Comparison of ENCODE assay signal across 8 cellular contexts in the genomic region with DNA sequence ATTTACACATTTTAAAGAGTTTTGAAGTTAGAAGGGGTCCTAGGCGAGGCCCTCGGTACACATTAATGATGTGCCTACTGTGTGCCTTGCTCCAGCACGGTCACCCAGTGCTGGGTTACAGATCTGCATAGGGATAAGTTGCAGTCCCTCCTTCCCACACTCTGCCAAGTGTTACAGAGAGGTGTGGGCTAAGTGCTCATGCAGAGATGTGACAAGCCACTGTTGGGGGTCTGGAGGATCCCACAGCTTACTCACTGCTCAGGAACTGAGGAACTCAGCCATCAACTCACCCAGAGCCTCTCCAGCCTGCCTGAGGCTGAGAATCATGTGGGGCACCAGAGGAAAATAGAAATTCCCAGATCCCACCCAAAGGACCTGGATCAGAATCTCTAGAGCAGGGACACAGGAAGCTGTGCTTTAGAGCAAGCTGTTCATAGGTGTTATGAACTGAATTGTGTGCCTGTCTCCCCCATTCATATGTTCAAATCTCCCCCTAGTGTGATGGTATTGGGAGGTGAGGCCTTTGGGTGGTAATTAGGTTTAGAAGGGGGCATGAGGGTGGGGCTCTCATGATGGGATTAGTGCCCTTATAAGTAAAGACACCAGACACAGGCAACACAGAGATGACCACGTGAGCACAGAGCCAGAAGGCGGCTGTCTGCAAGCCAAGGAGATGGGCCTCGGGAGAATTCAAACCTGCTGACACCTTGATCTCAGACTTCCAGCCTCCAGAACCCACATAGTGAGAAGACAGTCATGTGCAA.
DNase-seq lines count a peak whose midpoint lies in the region; ATAC-seq and TF ChIP-seq lines count a peak whose summit lies in the region.

No MANE protein-coding gene starts in this region.

- H3K9me3 ChIP-seq in colonic mucosa: no peaks in the 10 kb centered on the region

- H3K27me3 ChIP-seq in colonic mucosa (no peaks in the 10 kb centered on the region), foreskin keratinocyte (peaks cover 9% of the 10 kb centered on the region)

- intact Hi-C loops in colonic mucosa (cut with DNase I): no loop called here

- ATAC-seq in GM19351 (IDR thresholded peaks at IDR 0.05; ENCODE audit: unreplicated experiment) (peak; percentile 30), HG03103 (IDR thresholded peaks at IDR 0.05; ENCODE audit: low read depth, unreplicated experiment) (peak; percentile 24), T-cell (replicated peaks in 1 of 4) (no peak), foreskin keratinocyte (no peak)
- ATAC-seq in stimulated activated memory B cell treated with anti-CD40 and anti-IgM and Interleukin-4, amounts not matched to agents 10 μg/mL and 1 μg/mL and 100 μg/mL, for 72 hours: no peak

- TF ChIP-seq CTCF in colonic mucosa (IDR thresholded peaks at IDR 0.05) (no peak), foreskin keratinocyte (conservative IDR thresholded peaks at IDR 0.05) (no peak)

- no peaks in the 10 kb centered on the region for H3K27me3 Mint-ChIP-seq in stimulated activated memory B cell treated with anti-CD40 and anti-IgM and Interleukin-4, amounts not matched to agents 10 μg/mL and 1 μg/mL and 100 μg/mL, for 72 hours
- H3K27me3 Mint-ChIP-seq in T-cell: peaks cover 0 to 9% of the 10 kb centered on the region in 2 donors

- H3K4me3 ChIP-seq in colonic mucosa: peak overlapping the region; percentile 4

- H3K27ac ChIP-seq in colonic mucosa (peak overlapping the region; percentile 39), foreskin keratinocyte (no peak overlapping the region)

- H3K36me3 ChIP-seq in colonic mucosa: no peaks in the 10 kb centered on the region

- H3K4me3 Mint-ChIP-seq in stimulated activated memory B cell treated with anti-CD40 and anti-IgM and Interleukin-4, amounts not matched to agents 10 μg/mL and 1 μg/mL and 100 μg/mL, for 72 hours: peak overlapping the region; percentile 61
- H3K4me3 Mint-ChIP-seq in T-cell: peak overlapping the region in 1 of 3 donors; percentile 34

- peaks cover 17% of the 10 kb centered on the region for H3K4me1 Mint-ChIP-seq in stimulated activated memory B cell treated with anti-CD40 and anti-IgM and Interleukin-4, amounts not matched to agents 10 μg/mL and 1 μg/mL and 100 μg/mL, for 72 hours
- peaks cover 7 to 14% (median 9%) of the 10 kb centered on the region in 3 donors for H3K4me1 Mint-ChIP-seq in T-cell

- no peaks in the 10 kb centered on the region for H3K36me3 Mint-ChIP-seq in stimulated activated memory B cell treated with anti-CD40 and anti-IgM and Interleukin-4, amounts not matched to agents 10 μg/mL and 1 μg/mL and 100 μg/mL, for 72 hours
- peaks cover 4% of the 10 kb centered on the region for H3K36me3 Mint-ChIP-seq in T-cell

- peak overlapping the region; percentile 20 to 76 for H3K9ac ChIP-seq in colonic mucosa (ENCODE audit: low read depth in 2 of 2, low read length in 2 of 2)

- H3K4me1 ChIP-seq in colonic mucosa (no peaks in the 10 kb centered on the region), foreskin keratinocyte (no peaks in the 10 kb centered on the region)

- H3K27ac Mint-ChIP-seq in stimulated activated memory B cell treated with anti-CD40 and anti-IgM and Interleukin-4, amounts not matched to agents 10 μg/mL and 1 μg/mL and 100 μg/mL, for 72 hours: peak overlapping the region; percentile 85
- H3K27ac Mint-ChIP-seq in T-cell: no peak overlapping the region

- H3K9me3 Mint-ChIP-seq in stimulated activated memory B cell treated with anti-CD40 and anti-IgM and Interleukin-4, amounts not matched to agents 10 μg/mL and 1 μg/mL and 100 μg/mL, for 72 hours: peaks cover 6% of the 10 kb centered on the region
- H3K9me3 Mint-ChIP-seq in T-cell: peaks cover 0 to 14% (median 5%) of the 10 kb centered on the region in 3 donors

- no peak for DNase-seq in colonic mucosa
- DNase-seq in T-cell: no peak
- no peak for DNase-seq in foreskin keratinocyte
- DNase-seq in HPDE6-E6E7 (ENCODE audit: extremely low spot score): no peak
- no peak for DNase-seq in NCI-H510A (lab: John Stamatoyannopoulos, UW)

- POLR2A ChIA-PET in T-cell (lab: Charles Lee): no interaction called here

- CTCF ChIA-PET in T-cell (lab: Charles Lee): no interaction called here

Comparison
In these comparisons a context has a peak if more than half of its experiments do, and no peak if none do; other contexts are left out.
1. ATAC-seq: peak in GM19351 (single experiment) and HG03103 (single experiment); none in stimulated activated memory B cell treated with anti-CD40 and anti-IgM and Interleukin-4, amounts not matched to agents 10 μg/mL and 1 μg/mL and 100 μg/mL, for 72 hours (single experiment), T-cell (0 of 4) and foreskin keratinocyte (single experiment).